Comparison of ENCODE assay signal across 8 cellular contexts in the genomic region with DNA sequence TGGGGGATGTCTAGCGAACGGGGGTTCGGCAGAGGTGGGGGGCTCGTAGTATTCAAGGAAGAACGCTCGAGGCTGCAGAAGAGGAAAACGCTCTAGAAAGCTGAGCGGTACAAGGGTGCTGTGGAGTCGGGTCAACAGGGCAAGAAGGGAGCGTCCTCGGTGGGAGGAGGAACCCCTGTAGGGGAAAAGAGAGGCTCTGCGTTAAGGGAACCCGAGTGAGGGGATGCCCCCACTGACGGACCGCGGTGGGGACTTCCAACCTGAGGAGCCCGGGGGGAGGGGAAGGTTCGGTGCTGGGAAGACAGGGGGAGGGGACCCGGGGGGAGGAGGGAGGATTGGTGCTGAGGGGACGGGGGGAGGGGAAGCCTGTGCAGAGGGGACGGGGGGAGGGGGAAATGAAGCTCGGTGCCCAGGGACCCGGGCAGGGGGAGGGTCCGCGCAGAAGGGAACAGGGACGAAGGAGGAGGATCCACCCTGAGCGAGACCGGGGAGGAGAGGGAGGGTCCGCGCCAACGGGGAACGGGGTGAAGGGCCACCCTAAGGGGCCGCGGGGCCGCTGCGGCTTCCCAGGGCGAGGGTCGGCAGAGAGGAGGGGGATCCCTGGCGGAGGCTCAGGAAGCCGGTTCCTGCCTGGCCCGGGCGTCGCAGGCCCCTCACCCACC. TPM values are rescaled to one million over a fixed set of nuclear protein-coding genes. Genes with fewer than 3 reads are reported as not detected.
DNase-seq lines count a peak whose midpoint lies in the region; ATAC-seq and TF ChIP-seq lines count a peak whose summit lies in the region.

No MANE protein-coding gene starts in this region.

- H3K27me3 Mint-ChIP-seq in activated B cell treated with CpG ODN at 0.5 μM for 24 hours: peaks cover 34% of the 10 kb centered on the region

- H3K27ac Mint-ChIP-seq in activated B cell treated with CpG ODN at 0.5 μM for 24 hours: peak overlapping the region; percentile 46

- WGBS in trophoblast cell (ENCODE audit: extremely low coverage, insufficient coverage, insufficient read length): no CpG with 5 or more reads among the region's 43 CpGs

- CTCF ChIA-PET in activated B cell treated with CpG ODN at 0.5 μM for 24 hours (lab: Charles Lee): interaction anchor here (1.7 to 10.3 kb wide), 6 partner anchors 30 to 372 kb away, joined by 6 to 216 read pairs (median 16); a partner anchor contains a TSS

- no peak overlapping the region for H3K23ac ChIP-seq in trophoblast cell (ENCODE audit: low read length)

- no peaks in the 10 kb centered on the region for H3K9me3 ChIP-seq in trophoblast cell (ENCODE audit: insufficient read depth, low read depth, low read length)

- intact Hi-C loops in activated B cell treated with CpG ODN at 0.5 μM for 24 hours (cut with micrococcal nuclease): loop anchor here (1.0 to 5.0 kb wide), 8 partner anchors 92 to 470 kb away; a partner anchor contains a TSS

- H3K36me3 Mint-ChIP-seq in activated B cell treated with CpG ODN at 0.5 μM for 24 hours (ENCODE audit: low read depth): peaks cover 6% of the 10 kb centered on the region

- H3K4ac ChIP-seq in trophoblast cell (ENCODE audit: low read depth, low read length): no peak overlapping the region

- peak overlapping the region; percentile 90 for H3K4me3 Mint-ChIP-seq in activated B cell treated with CpG ODN at 0.5 μM for 24 hours

- peak overlapping the region; percentile 29 for H3K9ac ChIP-seq in trophoblast cell (ENCODE audit: low read length)

- no peak overlapping the region for H2AK5ac ChIP-seq in trophoblast cell (ENCODE audit: low read length)

- H3K4me3 ChIP-seq in foreskin fibroblast (ENCODE audit: low read depth in 1 of 2, low read length in 2 of 2): peak overlapping the region; percentile 61 to 62
- H3K4me3 ChIP-seq in trophoblast cell (ENCODE audit: low read depth, low read length): peak overlapping the region; percentile 84

- H3K27me3 ChIP-seq in trophoblast cell (ENCODE audit: insufficient read depth, low read length): peaks cover 9% of the 10 kb centered on the region

- H2BK120ac ChIP-seq in trophoblast cell (ENCODE audit: insufficient read depth, low read length, poor library complexity): no peak overlapping the region

- H3K14ac ChIP-seq in trophoblast cell (ENCODE audit: low read length): peak overlapping the region; percentile 11

- no peak overlapping the region for H2BK12ac ChIP-seq in trophoblast cell (ENCODE audit: low read length)

- H3K36me3 ChIP-seq in trophoblast cell (ENCODE audit: control insufficient read depth in 1 of 2, insufficient read depth in 2 of 2, low read length in 2 of 2): no peaks in the 10 kb centered on the region

- H3K4me1 Mint-ChIP-seq in activated B cell treated with CpG ODN at 0.5 μM for 24 hours: peaks cover 32% of the 10 kb centered on the region

- H2AFZ ChIP-seq in trophoblast cell (ENCODE audit: insufficient read depth, low read length, poor library complexity): no peak overlapping the region

- no peaks in the 10 kb centered on the region for H3K79me2 ChIP-seq in trophoblast cell (ENCODE audit: control insufficient read depth, insufficient read depth, low read length, poor library complexity)

- H3K4me2 ChIP-seq in trophoblast cell (ENCODE audit: low read length): peak overlapping the region; percentile 83

- DNase-seq in COLO668 (lab: John Stamatoyannopoulos, UW; ENCODE audit: unreplicated experiment) (peak; percentile 48), activated B cell treated with CpG ODN at 0.5 μM for 24 hours (no peak), foreskin fibroblast (no peak), trophoblast cell (no peak), SKM-1 (lab: John Stamatoyannopoulos, UW; ENCODE audit: unreplicated experiment) (no peak), NCI-H128 (lab: John Stamatoyannopoulos, UW; ENCODE audit: unreplicated experiment) (no peak)

- peak overlapping the region; percentile 13 for H3K18ac ChIP-seq in trophoblast cell (ENCODE audit: low read length)

- TF ChIP-seq CTCF in activated B cell treated with CpG ODN at 0.5 μM for 24 hours (IDR thresholded peaks at IDR 0.05): no peak
- no peak for TF ChIP-seq CTCF in foreskin fibroblast (IDR thresholded peaks at IDR 0.05; ENCODE audit: low read depth, low read length)

- no peak overlapping the region for H4K8ac ChIP-seq in trophoblast cell (ENCODE audit: low read depth, low read length)

- no peak overlapping the region for H3K27ac ChIP-seq in trophoblast cell (ENCODE audit: low read depth, low read length)

- peaks cover 0 to 3% of the 10 kb centered on the region in 2 experiments for H3K4me1 ChIP-seq in trophoblast cell (ENCODE audit: control insufficient read depth in 1 of 2, insufficient read depth in 2 of 2, low read length in 2 of 2)

- no peak overlapping the region for H2BK5ac ChIP-seq in trophoblast cell (ENCODE audit: low read depth, low read length, poor library complexity)

- no peaks in the 10 kb centered on the region for H3K9me3 Mint-ChIP-seq in activated B cell treated with CpG ODN at 0.5 μM for 24 hours

- POLR2A ChIA-PET in activated B cell treated with CpG ODN at 0.5 μM for 24 hours (lab: Charles Lee): interaction anchor here (0.5 to 2.6 kb wide), 10 partner anchors 30 to 525 kb away, joined by 3 to 23 read pairs (median 6); a partner anchor contains a TSS

- no peaks in the 10 kb centered on the region for H3K79me1 ChIP-seq in trophoblast cell (ENCODE audit: low read length)

- ATAC-seq in HG02981 (IDR thresholded peaks at IDR 0.05; ENCODE audit: unreplicated experiment) (peak; percentile 1), activated B cell treated with CpG ODN at 0.5 μM for 24 hours (ENCODE audit: low read depth) (no peak), GM21390 (IDR thresholded peaks at IDR 0.05; ENCODE audit: unreplicated experiment) (no peak)

- H4K12ac ChIP-seq in trophoblast cell (ENCODE audit: low read depth, low read length): no peak overlapping the region

- H4K91ac ChIP-seq in trophoblast cell (ENCODE audit: low read depth, low read length): peak overlapping the region; percentile 7

RNA-seq across cellular contexts. Expression of a gene that starts 0.6 kb away (rescaled TPM):
- 2.3 and 3.1 TPM in 2 replicates for total RNA-seq in activated B cell treated with CpG ODN at 0.5 μM for 24 hours
- 27.5 and 27.6 TPM in 2 replicates for polyA plus RNA-seq in trophoblast cell (2013)

RNA-seq across cellular contexts. Expression of a gene that starts 6.4 kb away (rescaled TPM):
- 0.73 and 0.78 TPM in 2 replicates for total RNA-seq in activated B cell treated with CpG ODN at 0.5 μM for 24 hours
- polyA plus RNA-seq in trophoblast cell (2013): 95.6 and 101 TPM in 2 replicates
